In genomic region chr13:73937420-73937819, GRCh38 we compare ENCODE assay signal across 18 cellular contexts.
DNase-seq lines count a peak whose midpoint lies in the region; ATAC-seq and TF ChIP-seq lines count a peak whose summit lies in the region.
"Had no signal": no experiment of that assay in that cellular context is flagged by ENCODE, and none has a peak within 500 bp of the region (broad histone marks: within the 10 kb centered on the region; RNA-seq: fewer than 3 reads in every experiment).

No MANE protein-coding gene starts in this region.

- no peak for ATAC-seq in GM21526 (IDR thresholded peaks at IDR 0.05; ENCODE audit: low FRiP score, unreplicated experiment)
- ATAC-seq in GM19452 (IDR thresholded peaks at IDR 0.05; ENCODE audit: unreplicated experiment), result no peak

- DNase-seq in DMS 273 (lab: John Stamatoyannopoulos, UW; ENCODE audit: unreplicated experiment) (peak; percentile 3), DMS 273 treated with DMSO at 0.1 percent for 48 hours (lab: John Stamatoyannopoulos, UW) (no peak), RPMI7951 (ENCODE audit: low read depth) (peak; percentile 42), glomerular visceral epithelial cell (ENCODE audit: extremely low spot score) (peak; percentile 11), RWPE1 (ENCODE audit: low spot score) (no peak), dedifferentiated amniotic fluid mesenchymal stem cell (ENCODE audit: extremely low spot score) (no peak)
- DNase-seq: DMS53; HCEC 1CT; NCI-H1048; NCI-H2107; NCI-H345; NCI-H526 treated with DMSO at 0.1 percent for 48 hours; NK-92 treated with Interleukin-12 subunit alpha and Interleukin-12 subunit beta, amount 100 ng/mL, for 24 hours; OCI-M1 had no signal

- no peak for TF ChIP-seq CTCF in RWPE1 (conservative IDR thresholded peaks at IDR 0.05; ENCODE audit: low read depth)

- H3K27ac ChIP-seq in RWPE1, result no peak overlapping the region
- H3K27ac ChIP-seq: 22Rv1, C4-2B had no signal

- POLR2A ChIA-PET in RWPE1 (lab: Yijun Ruan, JAX; ENCODE audit: low non-redundant PET), result no interaction called here

- CTCF ChIA-PET in RWPE1 (lab: Yijun Ruan, JAX), result interaction anchor here (0.6 kb wide), 1 partner anchor 57 kb away, joined by 4 read pairs; no protein-coding TSS in a partner anchor

Comparison
In these comparisons a context has a peak if more than half of its experiments do, and no peak if none do; other contexts are left out.
1. DNase-seq: peak in DMS 273 (single experiment), RPMI7951 (single experiment) and glomerular visceral epithelial cell (single experiment); none in DMS 273 treated with DMSO at 0.1 percent for 48 hours (single experiment), RWPE1 (single experiment) and dedifferentiated amniotic fluid mesenchymal stem cell (single experiment).